Comparison of ENCODE assay signal across 1 cellular context in genomic region chr7:47443049-47443448, GRCh38.
TF ChIP-seq lines count a peak whose summit lies in the region.

No MANE protein-coding gene starts in this region.

TF ChIP-seq in GM23338, 12 proteins besides CTCF, POLR2A, EP300 and RAD21 (continued from another document):
- no peak for TF ChIP-seq ZNF462 (CRISPR knock-in tag; IDR thresholded peaks at IDR 0.05)
- TF ChIP-seq REST (IDR thresholded peaks at IDR 0.05; ENCODE audit: unreplicated experiment), result no peak
- TF ChIP-seq STAT1 (IDR thresholded peaks at IDR 0.05; ENCODE audit: unreplicated experiment), result no peak
- no peak for TF ChIP-seq EZH2phosphoT487 (IDR thresholded peaks at IDR 0.05; ENCODE audit: unreplicated experiment)
- TF ChIP-seq ZNF331 (CRISPR knock-in tag; IDR thresholded peaks at IDR 0.05; ENCODE audit: low read depth), result no peak
- no peak for TF ChIP-seq ETS1 (IDR thresholded peaks at IDR 0.05)
TF ChIP-seq in GM23338: peak in this region for 0.
